In genomic region chr17:32279933-32280716, GRCh38 we compare ENCODE assay signal across 26 cellular contexts. TPM values are rescaled to one million over a fixed set of nuclear protein-coding genes. Genes with fewer than 3 reads are reported as not detected.
DNase-seq lines count a peak whose midpoint lies in the region; ATAC-seq, FAIRE-seq and TF ChIP-seq lines count a peak whose summit lies in the region.
"Had no signal": no experiment of that assay in that cellular context is flagged by ENCODE, and none has a peak within 500 bp of the region (broad histone marks: within the 10 kb centered on the region; RNA-seq: fewer than 3 reads in every experiment).

No MANE protein-coding gene starts in this region.

- in situ Hi-C loops in K562 (cut with MboI) = no loop called here
- in situ Hi-C loops in GM23248 (cut with MboI) = no loop called here

- ATAC-seq in GM23338 (peak; percentile 68), K562 (peak; percentile 92), HG03439 (IDR thresholded peaks at IDR 0.05; ENCODE audit: unreplicated experiment) (no peak)
- ATAC-seq: activated T-cell treated with anti-CD3 and anti-CD28 coated beads, Interleukin-2, amount 50 U/mL, for 4 hours had no signal

- H3K36me3 ChIP-seq in GM23338 (ENCODE audit: insufficient read depth) (no peaks in the 10 kb centered on the region), HUES6 (ENCODE audit: control insufficient read depth, insufficient read depth, low read length) (no peaks in the 10 kb centered on the region), K562 (ENCODE audit: control insufficient read depth, insufficient read depth, low read length) (no peaks in the 10 kb centered on the region), GM23248 (ENCODE audit: low read depth) (no peaks in the 10 kb centered on the region)
- H3K36me3 ChIP-seq: breast epithelium, Peyer's patch had no signal

- peaks cover 32% of the 10 kb centered on the region for H3F3A ChIP-seq in GM23338 (replicated peaks; ENCODE audit: low read depth)
- H3F3A ChIP-seq in GM23248 (ENCODE audit: insufficient read depth) = no peaks in the 10 kb centered on the region; the same call in 1 of the 2 replicates

- H3K4me3 ChIP-seq in GM23338 (peak overlapping the region; percentile 44), HUES6 (ENCODE audit: low read depth, low read length) (peak overlapping the region; percentile 34), K562 (no peak overlapping the region), GM23248 (no peak overlapping the region)
- H3K4me3 ChIP-seq: breast epithelium, Peyer's patch, psoas muscle had no signal

- peaks cover 23% of the 10 kb centered on the region for H3K27me3 Mint-ChIP-seq in GM23338 (ENCODE audit: insufficient read depth, low read depth, poor library complexity)
- H3K27me3 Mint-ChIP-seq: activated CD4-positive, alpha-beta T cell treated with anti-CD3 and anti-CD28 coated beads, Interleukin-2, amount 10 ng/mL, durations not matched to agents 7 days and 5 days had no signal

- no peaks in the 10 kb centered on the region for H3K9me3 Mint-ChIP-seq in GM23338
- H3K9me3 Mint-ChIP-seq: activated CD4-positive, alpha-beta T cell treated with anti-CD3 and anti-CD28 coated beads, Interleukin-2, amount 10 ng/mL, durations not matched to agents 7 days and 5 days; activated T-cell treated with anti-CD3 and anti-CD28 coated beads, Interleukin-2, amount 50 U/mL, for 4 hours; HFFc6; IgD-negative memory B cell had no signal

- no peaks in the 10 kb centered on the region for H3K9me3 ChIP-seq in HUES6 (ENCODE audit: control insufficient read depth, insufficient read depth, low read depth, low read length)
- H3K9me3 ChIP-seq in K562 (replicated peaks; ENCODE audit: control insufficient read depth, insufficient read depth, low read depth, low read length) = no peaks in the 10 kb centered on the region
- no peaks in the 10 kb centered on the region for H3K9me3 ChIP-seq in GM23248 (ENCODE audit: low read depth)
- H3K9me3 ChIP-seq: breast epithelium, Peyer's patch, psoas muscle had no signal

- H3K4me3 Mint-ChIP-seq in GM23338 = peak overlapping the region; percentile 58; the same call in 2 of the 3 replicates
- H3K4me3 Mint-ChIP-seq: activated CD4-positive, alpha-beta T cell treated with anti-CD3 and anti-CD28 coated beads, Interleukin-2, amount 10 ng/mL, durations not matched to agents 7 days and 5 days; activated T-cell treated with anti-CD3 and anti-CD28 coated beads, Interleukin-2, amount 50 U/mL, for 4 hours; HFFc6; IgD-negative memory B cell had no signal

- peak overlapping the region; percentile 78 for H3K4me2 ChIP-seq in GM23338
- peak overlapping the region; percentile 48 for H3K4me2 ChIP-seq in K562 (ENCODE audit: insufficient read depth, low read length)
- no peak overlapping the region for H3K4me2 ChIP-seq in GM23248 (ENCODE audit: unreplicated experiment)

- intact Hi-C loops in K562 (cut with micrococcal nuclease) = no loop called here

- TF ChIP-seq EP300 in K562 (IDR thresholded peaks at IDR 0.05; ENCODE audit: low read length) = no peak; the same call in 1 of the 2 replicates

- 32% methylated on average over 15 of the region's 21 CpGs for WGBS in K562 (ENCODE audit: insufficient coverage, low coverage, missing lambda C conversion rate)
- 72 to 74% methylated on average over 19 to 21 of the region's 21 CpGs for WGBS in GM23248 (ENCODE audit: low coverage in 1 of 2, low lambda C conversion rate in 2 of 2, missing lambda C conversion rate in 2 of 2), 2 experiments

- H3K79me2 ChIP-seq in GM23338 (replicated peaks; ENCODE audit: insufficient read depth) = no peaks in the 10 kb centered on the region
- no peaks in the 10 kb centered on the region for H3K79me2 ChIP-seq in K562 (ENCODE audit: control insufficient read depth, insufficient read depth, low read length)
- H3K79me2 ChIP-seq in GM23248 (ENCODE audit: insufficient read depth) = no peaks in the 10 kb centered on the region

- H3K9ac ChIP-seq in HUES6 (ENCODE audit: low read length) = no peak overlapping the region
- H3K9ac ChIP-seq in K562 (ENCODE audit: insufficient read depth in 1 of 2, low read depth in 2 of 2, low read length in 2 of 2) = peak overlapping the region in 1 of 2 experiments; percentile 81; a peak in 2 of 4 replicates
- no peak overlapping the region for H3K9ac ChIP-seq in GM23248

- 0 out of 2 replicates have a peak, but pooled peaks cover 9% of the 10 kb centered on the region for H4K20me1 ChIP-seq in GM23338 (replicated peaks; ENCODE audit: insufficient read depth)
- H4K20me1 ChIP-seq in K562 (replicated peaks; ENCODE audit: control insufficient read depth, insufficient read depth, low read length) = no peaks in the 10 kb centered on the region
- no peaks in the 10 kb centered on the region for H4K20me1 ChIP-seq in GM23248 (ENCODE audit: insufficient read depth)

- H3K4me1 Mint-ChIP-seq in GM23338 = peaks cover 54% of the 10 kb centered on the region
- H3K4me1 Mint-ChIP-seq: activated CD4-positive, alpha-beta T cell treated with anti-CD3 and anti-CD28 coated beads, Interleukin-2, amount 10 ng/mL, durations not matched to agents 7 days and 5 days had no signal

- H3K27ac ChIP-seq in GM23338 (ENCODE audit: low read depth) (peak overlapping the region; percentile 80; the same call in 1 of the 2 replicates), HUES6 (ENCODE audit: low read depth, low read length) (no peak overlapping the region), K562 (ENCODE audit: extremely low read depth, low read depth, low read length) (no peak overlapping the region), GM23248 (no peak overlapping the region)
- H3K27ac ChIP-seq: breast epithelium, C4-2B, Peyer's patch, psoas muscle had no signal

- H3K27me3 ChIP-seq in GM23338 (ENCODE audit: insufficient read depth) (no peaks in the 10 kb centered on the region), HUES6 (ENCODE audit: control insufficient read depth, insufficient read depth, low read length) (peaks cover 2% of the 10 kb centered on the region; the same call in 1 of the 2 replicates), K562 (ENCODE audit: control insufficient read depth in 2 of 2, insufficient read depth in 2 of 2, low read length in 2 of 2) (no peaks in the 10 kb centered on the region), GM23248 (replicated peaks; ENCODE audit: insufficient read depth) (no peaks in the 10 kb centered on the region)
- H3K27me3 ChIP-seq: breast epithelium, Peyer's patch had no signal

- H3K27ac Mint-ChIP-seq in GM23338 = no peak overlapping the region; the same call in 1 of the 2 replicates
- H3K27ac Mint-ChIP-seq: activated CD4-positive, alpha-beta T cell treated with anti-CD3 and anti-CD28 coated beads, Interleukin-2, amount 10 ng/mL, durations not matched to agents 7 days and 5 days; HFFc6; IgD-negative memory B cell had no signal

- peak; percentile 96 for FAIRE-seq in K562 (lab: Jason Lieb, UNC)

- no peaks in the 10 kb centered on the region for H3K9me1 ChIP-seq in K562 (ENCODE audit: control insufficient read depth, insufficient read depth, low read length)

- no peak for TF ChIP-seq RAD21 in K562 (CRISPR knock-in tag; conservative IDR thresholded peaks at IDR 0.05 in 1 of 2, IDR thresholded peaks at IDR 0.05 in 1 of 2)

- TF ChIP-seq CTCF in GM23338 (conservative IDR thresholded peaks at IDR 0.05; ENCODE audit: low read depth in 2 of 2) (no peak), K562 (IDR thresholded peaks at IDR 0.05 in 2 of 3, conservative IDR thresholded peaks at IDR 0.05 in 1 of 3; ENCODE audit: insufficient read depth in 2 of 3, low read depth in 1 of 3, low read length in 3 of 3) (no peak)

- DNase-seq in GM23338 (ENCODE audit: low spot score) (peak; percentile 90), K562 (ENCODE audit: extremely low read depth in 1 of 4, low spot score in 3 of 4) (peak; percentile 70 to 92 (median 76)), iPS-NIHi7 (ENCODE audit: extremely low spot score) (peak; percentile 74), GM23248 (no peak)
- no peak for DNase-seq in activated effector memory CD4-positive, alpha-beta T cell treated with Interleukin-2 at 50 U/mL for 16 hours
- DNase-seq: activated CD4-positive, alpha-beta T cell treated with anti-CD3 and anti-CD28 coated beads, Interleukin-2, amount 10 ng/mL, durations not matched to agents 7 days and 5 days; activated naive CD4-positive, alpha-beta T cell; activated T-cell treated with anti-CD3 and anti-CD28 coated beads, Interleukin-2, amount 50 U/mL, for 4 hours; amniotic stem cell; DND-41; effector CD4-positive, alpha-beta T cell; HFFc6; mesenchymal stem cell; Peyer's patch; SIG-M5; stimulated activated CD4-positive, alpha-beta T cell treated with anti-CD3 and anti-CD28 coated beads, Interleukin-15, amount 100 ng/mL, for 24 hours; stimulated activated naive CD4-positive, alpha-beta T cell; SW 1271; T1000 had no signal

- POLR2A ChIA-PET in K562 (lab: Yijun Ruan, JAX) = interaction anchor here (0.7 to 1.0 kb wide), 2 partner anchors 17 to 19 kb away, joined by 3 to 6 read pairs; no protein-coding TSS in a partner anchor

- BruUV-seq in K562 (replicated peaks; lab: Mats Ljungman, UMichigan) = no TSS peak

- H3K36me3 Mint-ChIP-seq in GM23338 (ENCODE audit: low read depth) = no peaks in the 10 kb centered on the region

- H2AFZ ChIP-seq in GM23338 (peak overlapping the region; percentile 92), K562 (ENCODE audit: low read depth, low read length) (peak overlapping the region; percentile 72), GM23248 (no peak overlapping the region)

- H3K4me1 ChIP-seq in GM23338 (ENCODE audit: insufficient read depth) = peaks cover 53% of the 10 kb centered on the region
- peaks cover 52% of the 10 kb centered on the region for H3K4me1 ChIP-seq in HUES6 (ENCODE audit: control insufficient read depth, insufficient read depth, low read length)
- peaks cover 27 to 50% of the 10 kb centered on the region in 2 experiments; a peak in 4 of 5 replicates for H3K4me1 ChIP-seq in K562 (replicated peaks in 1 of 2; ENCODE audit: control insufficient read depth in 2 of 2, insufficient read depth in 2 of 2, low read length in 2 of 2)
- H3K4me1 ChIP-seq in GM23248 (ENCODE audit: insufficient read depth) = no peaks in the 10 kb centered on the region
- H3K4me1 ChIP-seq: breast epithelium, Peyer's patch, psoas muscle had no signal

- TF ChIP-seq POLR2A in K562 (conservative IDR thresholded peaks at IDR 0.05) = no peak

- H3K9me2 ChIP-seq in GM23338 (ENCODE audit: insufficient read depth) (no peaks in the 10 kb centered on the region), GM23248 (ENCODE audit: insufficient read depth) (no peaks in the 10 kb centered on the region)

- CTCF ChIA-PET in K562 (lab: Yijun Ruan, JAX; ENCODE audit: low intra/inter-chr PET ratio) = no interaction called here

RNA-seq across cellular contexts. Expression of gene RHBDL3, which starts 14.5 kb away (rescaled TPM):
- total RNA-seq in GM23338 (2014; rRNA removed; shearing (Covaris generic)) = 8.1 and 12.3 TPM in 2 replicates
- polyA plus RNA-seq in GM23338 (2016; fragmentation: Nextera tagmentation; extraction: Ambion mirVana) (2.0 and 2.3 TPM in 2 replicates), K562 (2011; rRNA removed) (0.07 and 0.22 TPM in 2 replicates), K562 (2014; fragmentation: Illumina TruSeq; extraction: Trizol) (0.03 and 0.06 TPM in 2 replicates), K562 (2014; fragmentation: Nextera tagmentation; extraction: Ambion mirVana) (not detected), K562 (2014; rRNA removed) (0.01 TPM in 1 of 2 replicates, not detected in the other), GM23248 (2016; fragmentation: Nextera tagmentation; extraction: Ambion mirVana) (0.09 TPM in 1 of 2 replicates, not detected in the other)
- total RNA-seq in K562 (2011; cell fraction: chromatin; rRNA removed; ENCODE audit: low replicate concordance) = 0.26 and 0.76 TPM in 2 replicates
- total RNA-seq in K562 (2011; cell fraction: nucleolus; rRNA removed) = 0.33 and 0.53 TPM in 2 replicates
- 0.37 and 0.69 TPM in 2 replicates for total RNA-seq in K562 (2011; cell fraction: nucleoplasm; rRNA removed)
- total RNA-seq in K562 (2014; rRNA removed) (0.08 and 0.09 TPM in 2 replicates), K562 (2014; rRNA removed; fragmentation: Illumina TruSeq; extraction: Trizol) (0.03 and 0.07 TPM in 2 replicates), K562 (2015; rRNA removed; fragmentation: Illumina TruSeq; extraction: Trizol) (0.08 TPM in 1 of 2 replicates, not detected in the other), K562 (2021) (0.13 and 0.31 TPM in 2 replicates)
- 0.10 and 0.54 TPM in 2 replicates for polyA plus RNA-seq in K562 (2011; cell fraction: cytosol; rRNA removed)
- 0.06 and 0.46 TPM in 2 replicates for polyA plus RNA-seq in K562 (2011; cell fraction: nucleus; rRNA removed)
- 0.03 and 0.05 TPM in 2 replicates for polyA plus RNA-seq in K562 (2012)
- polyA minus RNA-seq in K562 (2011; rRNA and poly(A)+ RNA removed) = 0.06 and 0.32 TPM in 2 replicates
- not detected in 2 replicates for polyA minus RNA-seq in K562 (2011; cell fraction: cytosol; rRNA and poly(A)+ RNA removed)
- polyA minus RNA-seq in K562 (2011; cell fraction: nucleus; rRNA and poly(A)+ RNA removed) = not detected in 2 replicates
- total RNA-seq in GM23248 (2014; rRNA removed; shearing (Covaris generic)) = 0.11 TPM in 1 of 2 replicates, not detected in the other
- total RNA-seq: epithelial cell of proximal tubule had no signal
- polyA plus RNA-seq: IgD-negative memory B cell had no signal

Comparison
In these comparisons a context has a peak if more than half of its experiments do, and no peak if none do; other contexts are left out.
1. DNase-seq: peak in GM23338 (single experiment), K562 (4 of 4) and iPS-NIHi7 (single experiment); none in GM23248 (single experiment) and activated effector memory CD4-positive, alpha-beta T cell treated with Interleukin-2 at 50 U/mL for 16 hours (single experiment).
2. H3K4me3 ChIP-seq: peak in GM23338 (single experiment) and HUES6 (single experiment); none in K562 (single experiment) and GM23248 (single experiment).